ENCODE assay signal across 11 cellular contexts in genomic region chr19:13010038-13010991, GRCh38. TPM values are rescaled to one million over a fixed set of nuclear protein-coding genes. Genes with fewer than 3 reads are reported as not detected.
A peak's percentile ranks its signal among the peaks of the same experiment; 100 is the strongest.
DNase-seq lines count a peak whose midpoint lies in the region; ATAC-seq, FAIRE-seq and TF ChIP-seq lines count a peak whose summit lies in the region.
"Had no signal": no experiment of that assay in that cellular context is flagged by ENCODE, and none has a peak within 500 bp of the region (broad histone marks: within the 10 kb centered on the region; RNA-seq: fewer than 3 reads in every experiment).

No MANE protein-coding gene starts in this region.

- TF ChIP-seq CTCF in VCaP (conservative IDR thresholded peaks at IDR 0.05) (no peak), fibroblast of mammary gland (conservative IDR thresholded peaks at IDR 0.05; ENCODE audit: control insufficient read depth, insufficient read depth, low read depth, low read length) (no peak), osteoblast (IDR thresholded peaks at IDR 0.05; ENCODE audit: extremely low read depth, low read depth, low read length) (no peak), vagina (IDR thresholded peaks at IDR 0.05) (no peak)

- H3K9me3 ChIP-seq in osteoblast (ENCODE audit: low read depth, low read length) = no peaks in the 10 kb centered on the region
- no peaks in the 10 kb centered on the region for H3K9me3 ChIP-seq in vagina
- H3K9me3 ChIP-seq in small intestine (ENCODE audit: control insufficient read depth, low read depth) = no peaks in the 10 kb centered on the region
- H3K9me3 ChIP-seq: SJSA1 had no signal

- peaks cover 47% of the 10 kb centered on the region for H4K20me1 ChIP-seq in osteoblast (ENCODE audit: insufficient read depth, low read length)

- peak overlapping the region; percentile 100 for H3K27ac ChIP-seq in VCaP
- peak overlapping the region; percentile 41 for H3K27ac ChIP-seq in osteoblast (ENCODE audit: low read depth, low read length)
- H3K27ac ChIP-seq in vagina = peak overlapping the region; percentile 99
- peak overlapping the region in 1 of 2 donors; percentile 4 for H3K27ac ChIP-seq in small intestine (ENCODE audit: low read depth in 1 of 2, low read length in 1 of 2)
- H3K27ac ChIP-seq: SJSA1 had no signal

- ATAC-seq in HG02938 (IDR thresholded peaks at IDR 0.05; ENCODE audit: unreplicated experiment) = no peak
- ATAC-seq in HG03520 (IDR thresholded peaks at IDR 0.05; ENCODE audit: unreplicated experiment) = no peak

- TF ChIP-seq POLR2A in vagina (IDR thresholded peaks at IDR 0.05) = no peak

- H3K4me1 ChIP-seq in osteoblast (ENCODE audit: insufficient read depth, low read length) (peaks cover 30% of the 10 kb centered on the region), vagina (peaks cover 99% of the 10 kb centered on the region), small intestine (ENCODE audit: control insufficient read depth in 2 of 2, insufficient read depth in 1 of 2, low read depth in 1 of 2, low read length in 1 of 2) (peaks cover 0 to 24% of the 10 kb centered on the region in 2 donors)

- H3K4me3 ChIP-seq in fibroblast of mammary gland (ENCODE audit: control insufficient read depth, low read depth, low read length) (no peak overlapping the region), osteoblast (ENCODE audit: insufficient read depth, low read length) (peak overlapping the region; percentile 37), vagina (peak overlapping the region; percentile 0 to 30), small intestine (ENCODE audit: low read depth in 1 of 2, low read length in 2 of 2) (no peak overlapping the region)
- H3K4me3 ChIP-seq: SJSA1 had no signal

- H3K79me2 ChIP-seq in osteoblast (ENCODE audit: insufficient read depth, low read length) = peaks cover 99% of the 10 kb centered on the region

- WGBS in small intestine, 3 donors = 38 to 81% (median 68%) methylated on average over 57 to 62 of the region's 62 CpGs

- H3K27me3 ChIP-seq in osteoblast (ENCODE audit: insufficient read depth, low read length) (no peaks in the 10 kb centered on the region), vagina (no peaks in the 10 kb centered on the region), small intestine (ENCODE audit: control insufficient read depth in 2 of 2, insufficient read depth in 2 of 2, low read length in 2 of 2) (peaks cover 0 to 26% of the 10 kb centered on the region in 2 donors)
- H3K27me3 ChIP-seq: SJSA1 had no signal

- peak overlapping the region; percentile 55 for H3K4me2 ChIP-seq in osteoblast (ENCODE audit: insufficient read depth, low read length)

- peaks cover 5% of the 10 kb centered on the region for H3K36me3 ChIP-seq in osteoblast (ENCODE audit: insufficient read depth, low read length)
- no peaks in the 10 kb centered on the region for H3K36me3 ChIP-seq in vagina
- no peaks in the 10 kb centered on the region for H3K36me3 ChIP-seq in small intestine (ENCODE audit: control insufficient read depth in 2 of 2, insufficient read depth in 2 of 2, low read length in 2 of 2)
- H3K36me3 ChIP-seq: SJSA1 had no signal

- intact Hi-C loops in vagina (cut with DNase I) = no loop called here

- no peak for FAIRE-seq in small intestine (lab: Jason Lieb, UNC)

- DNase-seq in fibroblast of mammary gland (ENCODE audit: low read depth) = peak; percentile 55
- peak; percentile 98 for DNase-seq in osteoblast (ENCODE audit: insufficient read length, low spot score, missing footprints)
- DNase-seq in vagina (ENCODE audit: extremely low spot score in 2 of 2) = no peak
- no peak for DNase-seq in small intestine
- DNase-seq: activated T-cell treated with anti-CD3 and anti-CD28 coated beads for 4 hours, MM.1S, NCI-H526 had no signal

- no peak overlapping the region for H2AFZ ChIP-seq in osteoblast (ENCODE audit: low read length)

RNA-seq across cellular contexts. Expression of gene NFIX, which starts 15.0 kb away (rescaled TPM):
- 114 and 122 TPM in 2 replicates for total RNA-seq in osteoblast
- 81.8 TPM for total RNA-seq in vagina
- polyA plus RNA-seq in small intestine = 10 to 100 TPM in 1 of 3 donors, 1 to 10 TPM in 2; 2.9 to 31.4 (median 8.9) TPM

RNA-seq across cellular contexts. Expression of gene DAND5, which starts 40.9 kb away (rescaled TPM):
- total RNA-seq in osteoblast (not detected in 2 replicates), vagina (not detected)
- under 1 TPM in 1 of 3 donors, not detected in 2; 0.16 TPM for polyA plus RNA-seq in small intestine
- total RNA-seq: SJSA1 had no signal

RNA-seq across cellular contexts. Expression of gene GADD45GIP1, which starts 53.3 kb away (rescaled TPM):
- total RNA-seq in osteoblast (15.2 and 16.8 TPM in 2 replicates), vagina (80.3 TPM)
- polyA plus RNA-seq in small intestine = 10 to 100 TPM; 32.3 to 42.2 (median 40.0) TPM

Comparison
In these comparisons a context has a peak if more than half of its experiments do, and no peak if none do; other contexts are left out.
1. DNase-seq: peak in fibroblast of mammary gland (single experiment) and osteoblast (single experiment); none in vagina (0 of 2) and small intestine (single experiment).
2. H3K4me3 ChIP-seq: peak in osteoblast (single experiment) and vagina (2 of 2); none in fibroblast of mammary gland (single experiment) and small intestine (0 of 2).